1 cellular context compared by ENCODE assay signal in the genomic region with DNA sequence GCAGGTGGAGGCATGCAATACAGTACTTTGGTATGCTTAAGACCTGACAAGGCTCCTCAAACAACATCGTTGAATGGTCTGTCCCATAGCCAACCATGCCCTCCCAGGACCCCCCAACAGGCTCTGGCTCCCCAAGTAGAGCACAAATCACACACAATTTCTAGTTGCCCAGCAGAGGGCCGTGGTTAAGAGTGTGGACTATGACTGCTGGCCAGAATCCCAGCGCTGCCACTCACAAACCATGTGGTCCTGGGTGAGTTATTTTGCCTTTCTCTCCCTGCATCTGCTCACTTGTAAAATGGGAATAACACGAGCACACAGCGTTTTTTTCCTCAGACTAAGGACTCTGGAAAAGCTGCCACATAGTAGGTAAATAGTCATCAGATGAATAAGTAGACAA.
TF ChIP-seq lines count a peak whose summit lies in the region.

No MANE protein-coding gene starts in this region.

TF ChIP-seq in HepG2, 621 proteins besides CTCF, POLR2A, EP300 and RAD21 (continued from another document):
- TF ChIP-seq, protein P1, sequence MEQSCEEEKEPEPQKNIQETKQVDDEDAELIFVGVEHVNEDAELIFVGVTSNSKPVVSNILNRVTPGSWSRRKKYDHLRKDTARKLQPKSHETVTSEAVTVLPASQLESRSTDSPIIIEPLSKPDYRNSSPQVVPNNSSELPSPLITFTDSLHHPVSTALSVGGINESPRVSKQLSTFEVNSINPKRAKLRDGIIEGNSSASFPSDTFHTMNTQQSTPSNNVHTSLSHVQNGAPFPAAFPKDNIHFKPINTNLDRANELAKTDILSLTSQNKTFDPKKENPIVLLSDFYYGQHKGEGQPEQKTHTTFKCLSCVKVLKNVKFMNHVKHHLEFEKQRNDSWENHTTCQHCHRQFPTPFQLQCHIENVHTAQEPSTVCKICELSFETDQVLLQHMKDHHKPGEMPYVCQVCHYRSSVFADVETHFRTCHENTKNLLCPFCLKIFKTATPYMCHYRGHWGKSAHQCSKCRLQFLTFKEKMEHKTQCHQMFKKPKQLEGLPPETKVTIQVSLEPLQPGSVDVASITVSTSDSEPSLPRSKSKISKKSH (CRISPR knock-in tag; IDR thresholded peaks at IDR 0.05; ENCODE audit: borderline replicate concordance): no peak
- TF ChIP-seq, protein P2, sequence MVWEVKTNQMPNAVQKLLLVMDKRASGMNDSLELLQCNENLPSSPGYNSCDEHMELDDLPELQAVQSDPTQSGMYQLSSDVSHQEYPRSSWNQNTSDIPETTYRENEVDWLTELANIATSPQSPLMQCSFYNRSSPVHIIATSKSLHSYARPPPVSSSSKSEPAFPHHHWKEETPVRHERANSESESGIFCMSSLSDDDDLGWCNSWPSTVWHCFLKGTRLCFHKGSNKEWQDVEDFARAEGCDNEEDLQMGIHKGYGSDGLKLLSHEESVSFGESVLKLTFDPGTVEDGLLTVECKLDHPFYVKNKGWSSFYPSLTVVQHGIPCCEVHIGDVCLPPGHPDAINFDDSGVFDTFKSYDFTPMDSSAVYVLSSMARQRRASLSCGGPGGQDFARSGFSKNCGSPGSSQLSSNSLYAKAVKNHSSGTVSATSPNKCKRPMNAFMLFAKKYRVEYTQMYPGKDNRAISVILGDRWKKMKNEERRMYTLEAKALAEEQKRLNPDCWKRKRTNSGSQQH (CRISPR knock-in tag; IDR thresholded peaks at IDR 0.05; ENCODE audit: low read depth): no peak
- TF ChIP-seq RFXANK (CRISPR knock-in tag; IDR thresholded peaks at IDR 0.05) (no peak), JUND (CRISPR knock-in tag; IDR thresholded peaks at IDR 0.05) (no peak), CBX5 (CRISPR knock-in tag; IDR thresholded peaks at IDR 0.05; ENCODE audit: borderline replicate concordance) (no peak), ZNF264 (CRISPR knock-in tag; IDR thresholded peaks at IDR 0.05) (no peak), HCFC1 (IDR thresholded peaks at IDR 0.05; ENCODE audit: low read depth, low read length) (no peak), CEBPG (CRISPR knock-in tag; IDR thresholded peaks at IDR 0.05) (no peak), RFX5 (IDR thresholded peaks at IDR 0.05; ENCODE audit: low read depth, low read length) (no peak), SP5 (CRISPR knock-in tag; IDR thresholded peaks at IDR 0.05; ENCODE audit: borderline replicate concordance, low read depth) (no peak)
- TF ChIP-seq, protein P3, sequence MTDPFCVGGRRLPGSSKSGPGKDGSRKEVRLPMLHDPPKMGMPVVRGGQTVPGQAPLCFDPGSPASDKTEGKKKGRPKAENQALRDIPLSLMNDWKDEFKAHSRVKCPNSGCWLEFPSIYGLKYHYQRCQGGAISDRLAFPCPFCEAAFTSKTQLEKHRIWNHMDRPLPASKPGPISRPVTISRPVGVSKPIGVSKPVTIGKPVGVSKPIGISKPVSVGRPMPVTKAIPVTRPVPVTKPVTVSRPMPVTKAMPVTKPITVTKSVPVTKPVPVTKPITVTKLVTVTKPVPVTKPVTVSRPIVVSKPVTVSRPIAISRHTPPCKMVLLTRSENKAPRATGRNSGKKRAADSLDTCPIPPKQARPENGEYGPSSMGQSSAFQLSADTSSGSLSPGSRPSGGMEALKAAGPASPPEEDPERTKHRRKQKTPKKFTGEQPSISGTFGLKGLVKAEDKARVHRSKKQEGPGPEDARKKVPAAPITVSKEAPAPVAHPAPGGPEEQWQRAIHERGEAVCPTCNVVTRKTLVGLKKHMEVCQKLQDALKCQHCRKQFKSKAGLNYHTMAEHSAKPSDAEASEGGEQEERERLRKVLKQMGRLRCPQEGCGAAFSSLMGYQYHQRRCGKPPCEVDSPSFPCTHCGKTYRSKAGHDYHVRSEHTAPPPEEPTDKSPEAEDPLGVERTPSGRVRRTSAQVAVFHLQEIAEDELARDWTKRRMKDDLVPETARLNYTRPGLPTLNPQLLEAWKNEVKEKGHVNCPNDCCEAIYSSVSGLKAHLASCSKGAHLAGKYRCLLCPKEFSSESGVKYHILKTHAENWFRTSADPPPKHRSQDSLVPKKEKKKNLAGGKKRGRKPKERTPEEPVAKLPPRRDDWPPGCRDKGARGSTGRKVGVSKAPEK (CRISPR knock-in tag; IDR thresholded peaks at IDR 0.05; ENCODE audit: borderline replicate concordance): no peak
- TF ChIP-seq, protein P4, sequence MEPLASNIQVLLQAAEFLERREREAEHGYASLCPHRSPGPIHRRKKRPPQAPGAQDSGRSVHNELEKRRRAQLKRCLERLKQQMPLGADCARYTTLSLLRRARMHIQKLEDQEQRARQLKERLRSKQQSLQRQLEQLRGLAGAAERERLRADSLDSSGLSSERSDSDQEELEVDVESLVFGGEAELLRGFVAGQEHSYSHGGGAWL (CRISPR knock-in tag; IDR thresholded peaks at IDR 0.05): no peak
- TF ChIP-seq, protein P5, sequence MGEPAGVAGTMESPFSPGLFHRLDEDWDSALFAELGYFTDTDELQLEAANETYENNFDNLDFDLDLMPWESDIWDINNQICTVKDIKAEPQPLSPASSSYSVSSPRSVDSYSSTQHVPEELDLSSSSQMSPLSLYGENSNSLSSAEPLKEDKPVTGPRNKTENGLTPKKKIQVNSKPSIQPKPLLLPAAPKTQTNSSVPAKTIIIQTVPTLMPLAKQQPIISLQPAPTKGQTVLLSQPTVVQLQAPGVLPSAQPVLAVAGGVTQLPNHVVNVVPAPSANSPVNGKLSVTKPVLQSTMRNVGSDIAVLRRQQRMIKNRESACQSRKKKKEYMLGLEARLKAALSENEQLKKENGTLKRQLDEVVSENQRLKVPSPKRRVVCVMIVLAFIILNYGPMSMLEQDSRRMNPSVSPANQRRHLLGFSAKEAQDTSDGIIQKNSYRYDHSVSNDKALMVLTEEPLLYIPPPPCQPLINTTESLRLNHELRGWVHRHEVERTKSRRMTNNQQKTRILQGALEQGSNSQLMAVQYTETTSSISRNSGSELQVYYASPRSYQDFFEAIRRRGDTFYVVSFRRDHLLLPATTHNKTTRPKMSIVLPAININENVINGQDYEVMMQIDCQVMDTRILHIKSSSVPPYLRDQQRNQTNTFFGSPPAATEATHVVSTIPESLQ (CRISPR knock-in tag; conservative IDR thresholded peaks at IDR 0.05): no peak
